Comparison of ENCODE assay signal across 10 cellular contexts in genomic region chr10:88117227-88117626, GRCh38.
DNase-seq lines count a peak whose midpoint lies in the region; ATAC-seq and TF ChIP-seq lines count a peak whose summit lies in the region.
"Had no signal": no experiment of that assay in that cellular context is flagged by ENCODE, and none has a peak within 500 bp of the region (broad histone marks: within the 10 kb centered on the region; RNA-seq: fewer than 3 reads in every experiment).

No MANE protein-coding gene starts in this region.

- no peak overlapping the region for H3K4me3 Mint-ChIP-seq in CD14-positive monocyte
- H3K4me3 Mint-ChIP-seq: endodermal cell had no signal

- H3K9me3 Mint-ChIP-seq in CD14-positive monocyte = no peaks in the 10 kb centered on the region
- H3K9me3 Mint-ChIP-seq: endodermal cell had no signal

- peak overlapping the region; percentile 62 for H3K14ac ChIP-seq in IMR-90 (replicated peaks; ENCODE audit: low read depth, low read length)

- H2BK20ac ChIP-seq in IMR-90 (ENCODE audit: low read depth, low read length) = peak overlapping the region; percentile 79

- H3K36me3 Mint-ChIP-seq in CD14-positive monocyte = no peaks in the 10 kb centered on the region

- peaks cover 17% of the 10 kb centered on the region for H3K4me1 ChIP-seq in IMR-90 (ENCODE audit: control insufficient read depth, insufficient read depth, low read length)

- in situ Hi-C loops in IMR-90 (cut with MboI; ENCODE audit: low sequenced_read_pairs) = no loop called here

- peak overlapping the region; percentile 58; the same call in 1 of the 2 replicates for H3K18ac ChIP-seq in IMR-90 (ENCODE audit: low read depth, low read length)

- peak overlapping the region; percentile 86 for H2BK120ac ChIP-seq in IMR-90 (ENCODE audit: low read depth, low read length)

- no peak for TF ChIP-seq POLR2A in IMR-90 (IDR thresholded peaks at IDR 0.05; ENCODE audit: low read depth, low read length)

- CTCF ChIA-PET in IMR-90 (lab: Yijun Ruan, JAX) = interaction anchor here (1.5 kb wide), 1 partner anchor 12 kb away, joined by 4 read pairs; no protein-coding TSS in a partner anchor

- H3K56ac ChIP-seq in IMR-90 (ENCODE audit: extremely low read depth, insufficient read depth, low read length) = no peak overlapping the region

- H3K79me1 ChIP-seq in IMR-90 (ENCODE audit: low read depth in 1 of 2, low read length in 2 of 2) = peaks cover 0 to 4% of the 10 kb centered on the region in 2 experiments; a peak in 1 of 4 replicates

- H3K27me3 Mint-ChIP-seq in CD14-positive monocyte (ENCODE audit: low read depth in 3 of 3) = peaks cover 0 to 2% (median 2%) of the 10 kb centered on the region in 3 donors

- WGBS in IMR-90 (ENCODE audit: extremely low coverage in 2 of 2, insufficient read length in 1 of 2), 2 experiments = 60% methylated on average over 1 of the region's 4 CpGs; no CpG with 5 or more reads in 1 of the 2 experiments

- no peak overlapping the region for H2AK9ac ChIP-seq in IMR-90 (replicated peaks; ENCODE audit: low read depth, low read length, poor library complexity)

- no peak overlapping the region for H3K9ac ChIP-seq in IMR-90 (ENCODE audit: low read depth, low read length)

- TF ChIP-seq CTCF in IMR-90 (conservative IDR thresholded peaks at IDR 0.05; ENCODE audit: low read depth, low read length) (no peak), CD14-positive monocyte (IDR thresholded peaks at IDR 0.05) (no peak)

- intact Hi-C loops in IMR-90 (cut with micrococcal nuclease) (loop anchor here (5.0 kb wide), 1 partner anchor 255 kb away; the partner anchor contains the start of genes KLLN and PTEN), CD14-positive monocyte (cut with micrococcal nuclease) (loop anchor here (5.0 to 10.0 kb wide), 4 partner anchors 92 to 298 kb away; partner anchors contain the start of genes KLLN (in 1 of the 2) and PTEN (in 1 of the 2))

- H4K20me1 ChIP-seq in IMR-90 (ENCODE audit: insufficient read depth, low read length) = peaks cover 3% of the 10 kb centered on the region; the same call in 1 of the 2 replicates

- peaks cover 14% of the 10 kb centered on the region for H3K4me1 Mint-ChIP-seq in CD14-positive monocyte

- H2BK5ac ChIP-seq in IMR-90 (ENCODE audit: low read depth, low read length, poor library complexity, severe bottlenecking) = peak overlapping the region; percentile 1

- H3K9me1 ChIP-seq in IMR-90 (ENCODE audit: insufficient read depth, low read length) = peaks cover 14% of the 10 kb centered on the region

- no peak overlapping the region for H2AFZ ChIP-seq in IMR-90 (replicated peaks; ENCODE audit: low read length, poor library complexity)

- dilution Hi-C loops in IMR-90 (cut with HindIII; ENCODE audit: low sequenced_read_pairs, unreplicated experiment) = no loop called here

- H3K4me2 ChIP-seq in IMR-90 (ENCODE audit: low read depth, low read length) = no peak overlapping the region

- DNase-seq in IMR-90 (no peak), CD14-positive monocyte (ENCODE audit: low spot score) (no peak), HCEC 1CT (no peak)
- peak; percentile 66 for DNase-seq in activated naive CD4-positive, alpha-beta T cell treated with anti-CD3 and anti-CD28 coated beads, Interleukin-2, amount 50 U/mL, for 16 hours
- DNase-seq in stimulated activated CD4-positive, alpha-beta T cell treated with anti-CD3 and anti-CD28 coated beads, Interleukin-4, amount 100 ng/mL, for 48 hours (ENCODE audit: low read depth in 2 of 2) = peak; percentile 37 to 56
- DNase-seq: endodermal cell, trophoblast cell had no signal

- no peak overlapping the region for H4K5ac ChIP-seq in IMR-90 (ENCODE audit: low read depth, low read length)

- H3K27ac Mint-ChIP-seq in CD14-positive monocyte = no peak overlapping the region
- H3K27ac Mint-ChIP-seq: endodermal cell had no signal

- BruUV-seq in IMR-90 (replicated peaks; lab: Mats Ljungman, UMichigan) = no TSS peak

- no peaks in the 10 kb centered on the region for H3K9me3 ChIP-seq in IMR-90 (ENCODE audit: control insufficient read depth, insufficient read depth, low read length)

- no peaks in the 10 kb centered on the region for H3K27me3 ChIP-seq in IMR-90 (ENCODE audit: control insufficient read depth, insufficient read depth, low read length)

- POLR2A ChIA-PET in IMR-90 (lab: Charles Lee; ENCODE audit: unreplicated experiment) = no interaction called here

- no peak for TF ChIP-seq RAD21 in IMR-90 (IDR thresholded peaks at IDR 0.05; ENCODE audit: low read length)

- peak overlapping the region; percentile 65; the same call in 1 of the 2 replicates for H2AK5ac ChIP-seq in IMR-90 (ENCODE audit: low read depth, low read length)

- H3K36me3 ChIP-seq in IMR-90 (ENCODE audit: control insufficient read depth, insufficient read depth, low read length) = no peaks in the 10 kb centered on the region

- H3K4me3 ChIP-seq in IMR-90 (ENCODE audit: insufficient read depth, low read depth, low read length) = no peak overlapping the region

- ATAC-seq in GM18870 (IDR thresholded peaks at IDR 0.05; ENCODE audit: unreplicated experiment) = peak; percentile 34
- no peak for ATAC-seq in IMR-90 (ENCODE audit: low read depth)
- ATAC-seq in HG03135 (IDR thresholded peaks at IDR 0.05; ENCODE audit: unreplicated experiment) = no peak
- no peak for ATAC-seq in HG03342 (IDR thresholded peaks at IDR 0.05; ENCODE audit: unreplicated experiment)

- no peak overlapping the region; the same call in 1 of the 2 replicates for H3K27ac ChIP-seq in IMR-90 (ENCODE audit: insufficient read depth, low read length)

- peak overlapping the region; percentile 57; the same call in 1 of the 3 replicates for H2BK15ac ChIP-seq in IMR-90 (ENCODE audit: low read depth, low read length)

- peak overlapping the region; percentile 64 for H3K4ac ChIP-seq in IMR-90 (ENCODE audit: low read depth, low read length)

- peak overlapping the region; percentile 59 to 62 for H4K8ac ChIP-seq in IMR-90 (ENCODE audit: low read depth in 2 of 2, low read length in 2 of 2)

- peak overlapping the region; percentile 83 for H4K91ac ChIP-seq in IMR-90 (ENCODE audit: insufficient read depth, low read depth, low read length)

- H3K23ac ChIP-seq in IMR-90 (ENCODE audit: low read depth, low read length) = peak overlapping the region; percentile 44; the same call in 1 of the 2 replicates

TF ChIP-seq in IMR-90, 13 proteins besides CTCF, POLR2A, EP300 and RAD21:
- TF ChIP-seq BHLHE40 (IDR thresholded peaks at IDR 0.05; ENCODE audit: low read depth, low read length) (no peak), MAZ (IDR thresholded peaks at IDR 0.05; ENCODE audit: borderline replicate concordance, low read depth, low read length) (no peak), RFX5 (IDR thresholded peaks at IDR 0.05; ENCODE audit: low read depth, low read length) (no peak), FOS (IDR thresholded peaks at IDR 0.05; ENCODE audit: low read depth, low read length) (no peak), MAFK (IDR thresholded peaks at IDR 0.05; ENCODE audit: low read depth, low read length) (no peak), USF2 (IDR thresholded peaks at IDR 0.05; ENCODE audit: low read depth, low read length) (no peak), CEBPB (IDR thresholded peaks at IDR 0.05; ENCODE audit: low read depth, low read length) (no peak), RCOR1 (IDR thresholded peaks at IDR 0.05; ENCODE audit: insufficient replicate concordance, low read length) (no peak), MXI1 (IDR thresholded peaks at IDR 0.05; ENCODE audit: borderline replicate concordance, low read depth, low read length) (no peak), SMC3 (IDR thresholded peaks at IDR 0.05; ENCODE audit: low read depth, low read length) (no peak)
- TF ChIP-seq, protein P1, sequence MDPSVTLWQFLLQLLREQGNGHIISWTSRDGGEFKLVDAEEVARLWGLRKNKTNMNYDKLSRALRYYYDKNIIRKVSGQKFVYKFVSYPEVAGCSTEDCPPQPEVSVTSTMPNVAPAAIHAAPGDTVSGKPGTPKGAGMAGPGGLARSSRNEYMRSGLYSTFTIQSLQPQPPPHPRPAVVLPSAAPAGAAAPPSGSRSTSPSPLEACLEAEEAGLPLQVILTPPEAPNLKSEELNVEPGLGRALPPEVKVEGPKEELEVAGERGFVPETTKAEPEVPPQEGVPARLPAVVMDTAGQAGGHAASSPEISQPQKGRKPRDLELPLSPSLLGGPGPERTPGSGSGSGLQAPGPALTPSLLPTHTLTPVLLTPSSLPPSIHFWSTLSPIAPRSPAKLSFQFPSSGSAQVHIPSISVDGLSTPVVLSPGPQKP (IDR thresholded peaks at IDR 0.05; ENCODE audit: borderline replicate concordance, low read depth, low read length) = no peak

Comparison
In these comparisons a context has a peak if more than half of its experiments do, and no peak if none do; other contexts are left out.
1. DNase-seq: peak in activated naive CD4-positive, alpha-beta T cell treated with anti-CD3 and anti-CD28 coated beads, Interleukin-2, amount 50 U/mL, for 16 hours (single experiment) and stimulated activated CD4-positive, alpha-beta T cell treated with anti-CD3 and anti-CD28 coated beads, Interleukin-4, amount 100 ng/mL, for 48 hours (2 of 2); none in IMR-90 (single experiment), CD14-positive monocyte (single experiment) and HCEC 1CT (single experiment).